Comparison of ENCODE assay signal across 3 cellular contexts in genomic region chr12:125104978-125105377, GRCh38.
TF ChIP-seq lines count a peak whose summit lies in the region.

No MANE protein-coding gene starts in this region.

TF ChIP-seq in IMR-90, 13 proteins besides CTCF, POLR2A, EP300 and RAD21:
- TF ChIP-seq ELK1 (IDR thresholded peaks at IDR 0.05; ENCODE audit: borderline replicate concordance, low read depth, low read length): no peak
- TF ChIP-seq CHD1 (IDR thresholded peaks at IDR 0.05; ENCODE audit: low read depth, low read length): no peak
- no peak for TF ChIP-seq MAFK (IDR thresholded peaks at IDR 0.05; ENCODE audit: low read depth, low read length)
- no peak for TF ChIP-seq SMC3 (IDR thresholded peaks at IDR 0.05; ENCODE audit: low read depth, low read length)
- no peak for TF ChIP-seq USF2 (IDR thresholded peaks at IDR 0.05; ENCODE audit: low read depth, low read length)
- no peak for TF ChIP-seq RCOR1 (IDR thresholded peaks at IDR 0.05; ENCODE audit: insufficient replicate concordance, low read length)
- TF ChIP-seq NFE2L2 (IDR thresholded peaks at IDR 0.05; ENCODE audit: low read depth, low read length): no peak
- no peak for TF ChIP-seq FOS (IDR thresholded peaks at IDR 0.05; ENCODE audit: low read depth, low read length)
- TF ChIP-seq MXI1 (IDR thresholded peaks at IDR 0.05; ENCODE audit: borderline replicate concordance, low read depth, low read length): no peak
- no peak for TF ChIP-seq RFX5 (IDR thresholded peaks at IDR 0.05; ENCODE audit: low read depth, low read length)
- TF ChIP-seq CEBPB (IDR thresholded peaks at IDR 0.05; ENCODE audit: low read depth, low read length): no peak
- no peak for TF ChIP-seq MAZ (IDR thresholded peaks at IDR 0.05; ENCODE audit: borderline replicate concordance, low read depth, low read length)
- TF ChIP-seq BHLHE40 (IDR thresholded peaks at IDR 0.05; ENCODE audit: low read depth, low read length): no peak

TF ChIP-seq in H1, 55 proteins besides CTCF, POLR2A, EP300 and RAD21:
- TF ChIP-seq GABPA (IDR thresholded peaks at IDR 0.05; ENCODE audit: borderline replicate concordance, insufficient read depth, low read length) (no peak), BACH1 (IDR thresholded peaks at IDR 0.05; ENCODE audit: low read length) (no peak), POU5F1 (IDR thresholded peaks at IDR 0.05; ENCODE audit: low read depth, low read length) (no peak), SP4 (IDR thresholded peaks at IDR 0.05; ENCODE audit: low read length) (no peak), HDAC6 (IDR thresholded peaks at IDR 0.05; ENCODE audit: low read depth, low read length) (no peak), TAF7 (optimal IDR thresholded peaks at IDR 0.05; ENCODE audit: borderline replicate concordance, low read depth, low read length) (no peak), USF2 (IDR thresholded peaks at IDR 0.05; ENCODE audit: low read length) (no peak), PHF8 (conservative IDR thresholded peaks at IDR 0.05; ENCODE audit: low read depth, low read length) (no peak), CHD1 (IDR thresholded peaks at IDR 0.05; ENCODE audit: low read depth, low read length) (no peak), CEBPB (IDR thresholded peaks at IDR 0.05; ENCODE audit: low read depth, low read length) (no peak), SUZ12 (IDR thresholded peaks at IDR 0.05; ENCODE audit: low read length) (no peak), CBX5 (IDR thresholded peaks at IDR 0.05; ENCODE audit: low read depth, low read length) (no peak), ZNF274 (IDR thresholded peaks at IDR 0.05; ENCODE audit: borderline replicate concordance, extremely low read depth, low read length) (no peak), RNF2 (IDR thresholded peaks at IDR 0.05; ENCODE audit: borderline replicate concordance, low read depth, low read length, missing control alignments, poor library complexity, severe bottlenecking) (no peak), JUN (IDR thresholded peaks at IDR 0.05; ENCODE audit: low read depth, low read length) (no peak), BCL11A (IDR thresholded peaks at IDR 0.05; ENCODE audit: low read depth in 2 of 2, low read length in 2 of 2) (no peak), TAF1 (IDR thresholded peaks at IDR 0.05; ENCODE audit: low read depth, low read length) (no peak), SP2 (IDR thresholded peaks at IDR 0.05; ENCODE audit: low read length) (no peak)
TF ChIP-seq in H1: peak in this region for 0.

TF ChIP-seq in neural cell, 6 proteins besides CTCF, POLR2A, EP300 and RAD21:
- no peak for TF ChIP-seq SMC3 (conservative IDR thresholded peaks at IDR 0.05; ENCODE audit: poor library complexity)
- peak; percentile 18 for TF ChIP-seq POLR2AphosphoS5 (IDR thresholded peaks at IDR 0.05)
